ENCODE assay signal across 1 cellular context in the genomic region with DNA sequence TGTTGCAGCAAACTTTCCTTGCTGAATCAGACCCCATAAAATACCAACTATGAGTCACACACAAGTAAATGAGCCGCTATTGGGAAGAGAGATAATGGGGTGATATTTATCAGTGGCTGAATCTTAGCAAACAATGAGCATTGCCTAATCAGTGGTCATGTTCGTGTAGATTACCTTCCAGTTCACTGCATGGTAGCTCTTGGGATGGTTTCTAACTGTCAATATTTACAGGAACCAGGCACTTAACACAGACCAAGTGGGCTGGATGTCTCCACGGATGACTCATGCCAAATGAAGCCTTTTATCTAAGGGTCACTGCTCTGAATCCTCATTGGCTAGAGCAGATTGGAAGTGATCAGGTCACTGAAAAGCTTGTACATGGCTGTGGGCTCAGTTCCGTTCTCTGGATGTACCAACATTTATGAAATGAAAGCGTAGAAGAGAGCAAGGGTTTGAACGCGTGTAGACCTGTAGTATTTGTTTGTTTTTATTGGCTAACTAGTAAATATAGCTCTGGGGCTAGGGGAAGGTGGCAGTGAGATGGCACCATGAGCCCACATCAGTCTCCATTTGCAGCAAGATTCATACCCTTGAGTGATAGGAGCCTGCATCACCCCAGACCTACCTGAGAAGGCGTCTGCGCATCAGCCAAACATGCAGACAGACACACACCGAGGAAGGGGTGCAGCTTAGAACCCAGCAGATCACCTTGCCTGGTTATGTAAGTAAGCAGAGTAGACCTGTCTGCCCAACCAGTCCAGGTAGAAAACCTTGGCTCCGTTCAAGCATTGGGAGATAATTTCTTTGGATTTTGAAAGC.
TF ChIP-seq lines count a peak whose summit lies in the region.

No MANE protein-coding gene starts in this region.

TF ChIP-seq in HepG2, 621 proteins besides CTCF, POLR2A, EP300 and RAD21 (continued from another document and continues in another):
- TF ChIP-seq ZNF10 (CRISPR knock-in tag; IDR thresholded peaks at IDR 0.05; ENCODE audit: borderline replicate concordance, low read depth) (no peak), TEAD2 (CRISPR knock-in tag; IDR thresholded peaks at IDR 0.05) (no peak), NAIF1 (CRISPR knock-in tag; IDR thresholded peaks at IDR 0.05; ENCODE audit: borderline replicate concordance) (peak; percentile 76; the same call in 1 of the 2 replicates), ZNF772 (CRISPR knock-in tag; IDR thresholded peaks at IDR 0.05) (peak; percentile 91), TAF15 (IDR thresholded peaks at IDR 0.05; ENCODE audit: low read depth, low read length, poor library complexity, severe bottlenecking) (no peak), MBD4 (IDR thresholded peaks at IDR 0.05; ENCODE audit: borderline replicate concordance, low read length) (no peak), ZSCAN30 (CRISPR knock-in tag; IDR thresholded peaks at IDR 0.05) (no peak), ZNF101 (CRISPR knock-in tag; IDR thresholded peaks at IDR 0.05; ENCODE audit: borderline replicate concordance, low read depth) (no peak), HCFC1 (IDR thresholded peaks at IDR 0.05; ENCODE audit: low read depth, low read length) (no peak), ZFP90 (CRISPR knock-in tag; IDR thresholded peaks at IDR 0.05; ENCODE audit: borderline replicate concordance) (peak; percentile 41; the same call in 1 of the 2 replicates), GATA4 (IDR thresholded peaks at IDR 0.05; ENCODE audit: borderline replicate concordance, low read depth) (peak; percentile 100), ZSCAN22 (CRISPR knock-in tag; IDR thresholded peaks at IDR 0.05) (peak; percentile 59; the same call in 1 of the 2 replicates), ZNF20 (CRISPR knock-in tag; IDR thresholded peaks at IDR 0.05) (no peak), SKI (IDR thresholded peaks at IDR 0.05; ENCODE audit: partially characterized antibody) (peak; percentile 98), YEATS2 (CRISPR knock-in tag; IDR thresholded peaks at IDR 0.05; ENCODE audit: borderline replicate concordance) (no peak; the same call in 1 of the 2 replicates), ZNF777 (CRISPR knock-in tag; IDR thresholded peaks at IDR 0.05) (no peak), AHR (CRISPR knock-in tag; IDR thresholded peaks at IDR 0.05) (no peak; the same call in 1 of the 2 replicates), ZNF562 (CRISPR knock-in tag; IDR thresholded peaks at IDR 0.05; ENCODE audit: borderline replicate concordance) (no peak), SNRNP70 (IDR thresholded peaks at IDR 0.05; ENCODE audit: low read depth, low read length) (no peak), ZNF121 (CRISPR knock-in tag; IDR thresholded peaks at IDR 0.05) (no peak; the same call in 1 of the 2 replicates), ZNF143 (CRISPR knock-in tag; IDR thresholded peaks at IDR 0.05) (peak; percentile 67), GABPB1 (CRISPR knock-in tag; IDR thresholded peaks at IDR 0.05) (peak; percentile 57), ZNF644 (CRISPR knock-in tag; IDR thresholded peaks at IDR 0.05; ENCODE audit: low read depth) (peak; percentile 85), ZFP62 (CRISPR knock-in tag; IDR thresholded peaks at IDR 0.05) (0 out of 2 replicates have a peak, but pooled peaks have one; percentile 45), KAT2B (IDR thresholded peaks at IDR 0.05; ENCODE audit: borderline replicate concordance, low read depth, low read length) (no peak), NR2C2 (CRISPR knock-in tag; IDR thresholded peaks at IDR 0.05; ENCODE audit: borderline replicate concordance) (peak; percentile 88; the same call in 1 of the 2 replicates), PITX1 (CRISPR knock-in tag; IDR thresholded peaks at IDR 0.05) (peak; percentile 95), ELF1 (CRISPR knock-in tag; IDR thresholded peaks at IDR 0.05) (peak; percentile 32; the same call in 1 of the 2 replicates), TBP (CRISPR knock-in tag; IDR thresholded peaks at IDR 0.05) (no peak), NFRKB (IDR thresholded peaks at IDR 0.05) (no peak), PAX8 (CRISPR knock-in tag; IDR thresholded peaks at IDR 0.05; ENCODE audit: borderline replicate concordance) (0 out of 2 replicates have a peak, but pooled peaks have one; percentile 5), MAFG (CRISPR knock-in tag; IDR thresholded peaks at IDR 0.05) (no peak)
- TF ChIP-seq, protein P1, sequence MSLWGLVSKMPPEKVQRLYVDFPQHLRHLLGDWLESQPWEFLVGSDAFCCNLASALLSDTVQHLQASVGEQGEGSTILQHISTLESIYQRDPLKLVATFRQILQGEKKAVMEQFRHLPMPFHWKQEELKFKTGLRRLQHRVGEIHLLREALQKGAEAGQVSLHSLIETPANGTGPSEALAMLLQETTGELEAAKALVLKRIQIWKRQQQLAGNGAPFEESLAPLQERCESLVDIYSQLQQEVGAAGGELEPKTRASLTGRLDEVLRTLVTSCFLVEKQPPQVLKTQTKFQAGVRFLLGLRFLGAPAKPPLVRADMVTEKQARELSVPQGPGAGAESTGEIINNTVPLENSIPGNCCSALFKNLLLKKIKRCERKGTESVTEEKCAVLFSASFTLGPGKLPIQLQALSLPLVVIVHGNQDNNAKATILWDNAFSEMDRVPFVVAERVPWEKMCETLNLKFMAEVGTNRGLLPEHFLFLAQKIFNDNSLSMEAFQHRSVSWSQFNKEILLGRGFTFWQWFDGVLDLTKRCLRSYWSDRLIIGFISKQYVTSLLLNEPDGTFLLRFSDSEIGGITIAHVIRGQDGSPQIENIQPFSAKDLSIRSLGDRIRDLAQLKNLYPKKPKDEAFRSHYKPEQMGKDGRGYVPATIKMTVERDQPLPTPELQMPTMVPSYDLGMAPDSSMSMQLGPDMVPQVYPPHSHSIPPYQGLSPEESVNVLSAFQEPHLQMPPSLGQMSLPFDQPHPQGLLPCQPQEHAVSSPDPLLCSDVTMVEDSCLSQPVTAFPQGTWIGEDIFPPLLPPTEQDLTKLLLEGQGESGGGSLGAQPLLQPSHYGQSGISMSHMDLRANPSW (CRISPR knock-in tag; IDR thresholded peaks at IDR 0.05; ENCODE audit: borderline replicate concordance): peak; percentile 95
- TF ChIP-seq, protein P2, sequence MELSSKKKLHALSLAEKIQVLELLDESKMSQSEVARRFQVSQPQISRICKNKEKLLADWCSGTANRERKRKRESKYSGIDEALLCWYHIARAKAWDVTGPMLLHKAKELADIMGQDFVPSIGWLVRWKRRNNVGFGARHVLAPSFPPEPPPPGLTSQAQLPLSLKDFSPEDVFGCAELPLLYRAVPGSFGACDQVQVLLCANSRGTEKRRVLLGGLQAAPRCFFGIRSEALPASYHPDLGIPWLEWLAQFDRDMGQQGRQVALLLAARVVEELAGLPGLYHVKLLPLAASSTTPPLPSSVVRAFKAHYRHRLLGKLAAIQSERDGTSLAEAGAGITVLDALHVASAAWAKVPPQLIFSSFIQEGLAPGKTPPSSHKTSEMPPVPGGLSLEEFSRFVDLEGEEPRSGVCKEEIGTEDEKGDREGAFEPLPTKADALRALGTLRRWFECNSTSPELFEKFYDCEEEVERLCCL (CRISPR knock-in tag; IDR thresholded peaks at IDR 0.05; ENCODE audit: borderline replicate concordance): peak; percentile 63; the same call in 1 of the 2 replicates
- TF ChIP-seq, protein P3, sequence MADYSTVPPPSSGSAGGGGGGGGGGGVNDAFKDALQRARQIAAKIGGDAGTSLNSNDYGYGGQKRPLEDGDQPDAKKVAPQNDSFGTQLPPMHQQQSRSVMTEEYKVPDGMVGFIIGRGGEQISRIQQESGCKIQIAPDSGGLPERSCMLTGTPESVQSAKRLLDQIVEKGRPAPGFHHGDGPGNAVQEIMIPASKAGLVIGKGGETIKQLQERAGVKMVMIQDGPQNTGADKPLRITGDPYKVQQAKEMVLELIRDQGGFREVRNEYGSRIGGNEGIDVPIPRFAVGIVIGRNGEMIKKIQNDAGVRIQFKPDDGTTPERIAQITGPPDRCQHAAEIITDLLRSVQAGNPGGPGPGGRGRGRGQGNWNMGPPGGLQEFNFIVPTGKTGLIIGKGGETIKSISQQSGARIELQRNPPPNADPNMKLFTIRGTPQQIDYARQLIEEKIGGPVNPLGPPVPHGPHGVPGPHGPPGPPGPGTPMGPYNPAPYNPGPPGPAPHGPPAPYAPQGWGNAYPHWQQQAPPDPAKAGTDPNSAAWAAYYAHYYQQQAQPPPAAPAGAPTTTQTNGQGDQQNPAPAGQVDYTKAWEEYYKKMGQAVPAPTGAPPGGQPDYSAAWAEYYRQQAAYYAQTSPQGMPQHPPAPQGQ (CRISPR knock-in tag; IDR thresholded peaks at IDR 0.05; ENCODE audit: borderline replicate concordance): no peak
- TF ChIP-seq, protein P4, sequence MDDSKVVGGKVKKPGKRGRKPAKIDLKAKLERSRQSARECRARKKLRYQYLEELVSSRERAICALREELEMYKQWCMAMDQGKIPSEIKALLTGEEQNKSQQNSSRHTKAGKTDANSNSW (CRISPR knock-in tag; IDR thresholded peaks at IDR 0.05; ENCODE audit: borderline replicate concordance): 0 out of 2 replicates have a peak, but pooled peaks have one; percentile 35
- TF ChIP-seq, protein P5, sequence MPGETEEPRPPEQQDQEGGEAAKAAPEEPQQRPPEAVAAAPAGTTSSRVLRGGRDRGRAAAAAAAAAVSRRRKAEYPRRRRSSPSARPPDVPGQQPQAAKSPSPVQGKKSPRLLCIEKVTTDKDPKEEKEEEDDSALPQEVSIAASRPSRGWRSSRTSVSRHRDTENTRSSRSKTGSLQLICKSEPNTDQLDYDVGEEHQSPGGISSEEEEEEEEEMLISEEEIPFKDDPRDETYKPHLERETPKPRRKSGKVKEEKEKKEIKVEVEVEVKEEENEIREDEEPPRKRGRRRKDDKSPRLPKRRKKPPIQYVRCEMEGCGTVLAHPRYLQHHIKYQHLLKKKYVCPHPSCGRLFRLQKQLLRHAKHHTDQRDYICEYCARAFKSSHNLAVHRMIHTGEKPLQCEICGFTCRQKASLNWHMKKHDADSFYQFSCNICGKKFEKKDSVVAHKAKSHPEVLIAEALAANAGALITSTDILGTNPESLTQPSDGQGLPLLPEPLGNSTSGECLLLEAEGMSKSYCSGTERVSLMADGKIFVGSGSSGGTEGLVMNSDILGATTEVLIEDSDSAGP (CRISPR knock-in tag; IDR thresholded peaks at IDR 0.05; ENCODE audit: borderline replicate concordance): no peak; the same call in 1 of the 2 replicates
- TF ChIP-seq, protein P6, sequence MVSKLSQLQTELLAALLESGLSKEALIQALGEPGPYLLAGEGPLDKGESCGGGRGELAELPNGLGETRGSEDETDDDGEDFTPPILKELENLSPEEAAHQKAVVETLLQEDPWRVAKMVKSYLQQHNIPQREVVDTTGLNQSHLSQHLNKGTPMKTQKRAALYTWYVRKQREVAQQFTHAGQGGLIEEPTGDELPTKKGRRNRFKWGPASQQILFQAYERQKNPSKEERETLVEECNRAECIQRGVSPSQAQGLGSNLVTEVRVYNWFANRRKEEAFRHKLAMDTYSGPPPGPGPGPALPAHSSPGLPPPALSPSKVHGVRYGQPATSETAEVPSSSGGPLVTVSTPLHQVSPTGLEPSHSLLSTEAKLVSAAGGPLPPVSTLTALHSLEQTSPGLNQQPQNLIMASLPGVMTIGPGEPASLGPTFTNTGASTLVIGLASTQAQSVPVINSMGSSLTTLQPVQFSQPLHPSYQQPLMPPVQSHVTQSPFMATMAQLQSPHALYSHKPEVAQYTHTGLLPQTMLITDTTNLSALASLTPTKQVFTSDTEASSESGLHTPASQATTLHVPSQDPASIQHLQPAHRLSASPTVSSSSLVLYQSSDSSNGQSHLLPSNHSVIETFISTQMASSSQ (IDR thresholded peaks at IDR 0.05; ENCODE audit: low read depth): peak; percentile 93
- TF ChIP-seq, protein P6 (CRISPR knock-in tag; IDR thresholded peaks at IDR 0.05; ENCODE audit: borderline replicate concordance): peak; percentile 97
- TF ChIP-seq, protein P7, sequence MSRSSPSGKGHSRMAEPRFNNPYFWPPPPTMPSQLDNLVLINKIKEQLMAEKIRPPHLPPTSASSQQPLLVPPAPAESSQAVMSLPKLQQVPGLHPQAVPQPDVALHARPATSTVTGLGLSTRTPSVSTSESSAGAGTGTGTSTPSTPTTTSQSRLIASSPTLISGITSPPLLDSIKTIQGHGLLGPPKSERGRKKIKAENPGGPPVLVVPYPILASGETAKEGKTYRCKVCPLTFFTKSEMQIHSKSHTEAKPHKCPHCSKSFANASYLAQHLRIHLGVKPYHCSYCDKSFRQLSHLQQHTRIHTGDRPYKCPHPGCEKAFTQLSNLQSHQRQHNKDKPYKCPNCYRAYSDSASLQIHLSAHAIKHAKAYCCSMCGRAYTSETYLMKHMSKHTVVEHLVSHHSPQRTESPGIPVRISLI (CRISPR knock-in tag; IDR thresholded peaks at IDR 0.05; ENCODE audit: borderline replicate concordance): peak; percentile 68; the same call in 1 of the 2 replicates
- TF ChIP-seq, protein P8, sequence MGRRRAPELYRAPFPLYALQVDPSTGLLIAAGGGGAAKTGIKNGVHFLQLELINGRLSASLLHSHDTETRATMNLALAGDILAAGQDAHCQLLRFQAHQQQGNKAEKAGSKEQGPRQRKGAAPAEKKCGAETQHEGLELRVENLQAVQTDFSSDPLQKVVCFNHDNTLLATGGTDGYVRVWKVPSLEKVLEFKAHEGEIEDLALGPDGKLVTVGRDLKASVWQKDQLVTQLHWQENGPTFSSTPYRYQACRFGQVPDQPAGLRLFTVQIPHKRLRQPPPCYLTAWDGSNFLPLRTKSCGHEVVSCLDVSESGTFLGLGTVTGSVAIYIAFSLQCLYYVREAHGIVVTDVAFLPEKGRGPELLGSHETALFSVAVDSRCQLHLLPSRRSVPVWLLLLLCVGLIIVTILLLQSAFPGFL (CRISPR knock-in tag; IDR thresholded peaks at IDR 0.05): no peak
- TF ChIP-seq, protein P9, sequence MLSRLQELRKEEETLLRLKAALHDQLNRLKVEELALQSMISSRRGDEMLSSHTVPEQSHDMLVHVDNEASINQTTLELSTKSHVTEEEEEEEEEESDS (CRISPR knock-in tag; IDR thresholded peaks at IDR 0.05; ENCODE audit: borderline replicate concordance): no peak
- TF ChIP-seq, protein P10, sequence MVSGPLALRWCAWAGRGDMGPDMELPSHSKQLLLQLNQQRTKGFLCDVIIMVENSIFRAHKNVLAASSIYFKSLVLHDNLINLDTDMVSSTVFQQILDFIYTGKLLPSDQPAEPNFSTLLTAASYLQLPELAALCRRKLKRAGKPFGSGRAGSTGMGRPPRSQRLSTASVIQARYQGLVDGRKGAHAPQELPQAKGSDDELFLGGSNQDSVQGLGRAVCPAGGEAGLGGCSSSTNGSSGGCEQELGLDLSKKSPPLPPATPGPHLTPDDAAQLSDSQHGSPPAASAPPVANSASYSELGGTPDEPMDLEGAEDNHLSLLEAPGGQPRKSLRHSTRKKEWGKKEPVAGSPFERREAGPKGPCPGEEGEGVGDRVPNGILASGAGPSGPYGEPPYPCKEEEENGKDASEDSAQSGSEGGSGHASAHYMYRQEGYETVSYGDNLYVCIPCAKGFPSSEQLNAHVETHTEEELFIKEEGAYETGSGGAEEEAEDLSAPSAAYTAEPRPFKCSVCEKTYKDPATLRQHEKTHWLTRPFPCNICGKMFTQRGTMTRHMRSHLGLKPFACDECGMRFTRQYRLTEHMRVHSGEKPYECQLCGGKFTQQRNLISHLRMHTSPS (CRISPR knock-in tag; IDR thresholded peaks at IDR 0.05; ENCODE audit: low read depth): peak; percentile 77; the same call in 1 of the 2 replicates
